8 cellular contexts compared by ENCODE assay signal in the genomic region with DNA sequence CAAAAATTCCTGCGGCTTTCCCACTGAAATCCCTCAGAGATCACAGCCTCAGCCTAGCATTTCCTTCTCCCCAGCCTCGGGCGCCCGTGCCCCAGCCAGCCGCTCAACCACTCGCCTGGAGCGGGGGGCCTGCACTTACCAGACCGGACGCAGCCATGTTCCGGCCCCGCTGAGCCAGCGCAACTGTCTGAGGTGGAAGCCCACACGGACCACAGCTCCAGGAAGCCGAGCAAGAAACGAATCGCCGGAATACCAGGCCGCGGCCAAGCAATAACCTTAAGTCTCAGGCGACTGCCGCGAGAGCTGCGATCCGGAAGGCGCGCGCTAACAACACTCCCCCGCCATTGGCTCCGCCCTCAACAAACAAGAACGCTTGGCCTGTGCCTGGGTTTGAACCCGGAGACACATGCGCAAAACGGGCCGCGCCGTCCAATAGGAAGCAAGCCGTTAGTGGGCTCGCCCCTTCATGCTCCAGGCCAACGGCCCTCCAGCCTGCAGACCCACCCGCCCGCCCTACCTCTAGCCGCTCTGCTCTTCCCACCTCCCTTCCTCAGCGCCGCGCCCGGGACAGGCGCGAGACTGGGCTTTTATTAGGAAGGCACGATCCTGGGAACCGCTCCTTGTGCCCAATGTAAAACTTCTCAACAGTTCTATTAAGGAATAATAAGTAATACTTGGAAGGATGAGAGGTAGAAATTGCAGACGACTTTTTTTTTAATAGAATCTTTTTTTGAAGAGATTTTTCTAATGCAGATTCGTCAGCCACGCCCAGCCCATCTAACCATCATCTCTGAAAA. TPM values are rescaled to one million over a fixed set of nuclear protein-coding genes. Genes with fewer than 3 reads are reported as not detected.
DNase-seq lines count a peak whose midpoint lies in the region; ATAC-seq and TF ChIP-seq lines count a peak whose summit lies in the region.

A gene with protein sequence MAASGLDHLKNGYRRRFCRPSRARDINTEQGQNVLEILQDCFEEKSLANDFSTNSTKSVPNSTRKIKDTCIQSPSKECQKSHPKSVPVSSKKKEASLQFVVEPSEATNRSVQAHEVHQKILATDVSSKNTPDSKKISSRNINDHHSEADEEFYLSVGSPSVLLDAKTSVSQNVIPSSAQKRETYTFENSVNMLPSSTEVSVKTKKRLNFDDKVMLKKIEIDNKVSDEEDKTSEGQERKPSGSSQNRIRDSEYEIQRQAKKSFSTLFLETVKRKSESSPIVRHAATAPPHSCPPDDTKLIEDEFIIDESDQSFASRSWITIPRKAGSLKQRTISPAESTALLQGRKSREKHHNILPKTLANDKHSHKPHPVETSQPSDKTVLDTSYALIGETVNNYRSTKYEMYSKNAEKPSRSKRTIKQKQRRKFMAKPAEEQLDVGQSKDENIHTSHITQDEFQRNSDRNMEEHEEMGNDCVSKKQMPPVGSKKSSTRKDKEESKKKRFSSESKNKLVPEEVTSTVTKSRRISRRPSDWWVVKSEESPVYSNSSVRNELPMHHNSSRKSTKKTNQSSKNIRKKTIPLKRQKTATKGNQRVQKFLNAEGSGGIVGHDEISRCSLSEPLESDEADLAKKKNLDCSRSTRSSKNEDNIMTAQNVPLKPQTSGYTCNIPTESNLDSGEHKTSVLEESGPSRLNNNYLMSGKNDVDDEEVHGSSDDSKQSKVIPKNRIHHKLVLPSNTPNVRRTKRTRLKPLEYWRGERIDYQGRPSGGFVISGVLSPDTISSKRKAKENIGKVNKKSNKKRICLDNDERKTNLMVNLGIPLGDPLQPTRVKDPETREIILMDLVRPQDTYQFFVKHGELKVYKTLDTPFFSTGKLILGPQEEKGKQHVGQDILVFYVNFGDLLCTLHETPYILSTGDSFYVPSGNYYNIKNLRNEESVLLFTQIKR (minus strand): TSS at position 305 of the 797 bp plus-strand sequence. CDS start 148 bp downstream, at position 157.

- H3K36me3 Mint-ChIP-seq in WTC11 (peaks cover 10% of the 10 kb centered on the region), immature natural killer cell (peaks cover 0 to 4% (median 0%) of the 10 kb centered on the region in 3 donors)

- H3K9me3 Mint-ChIP-seq in WTC11 (no peaks in the 10 kb centered on the region), immature natural killer cell (no peaks in the 10 kb centered on the region)

- POLR2A ChIA-PET in AG04450 (lab: Yijun Ruan, JAX): no interaction called here
- POLR2A ChIA-PET in WTC11 (lab: Charles Lee): interaction anchor here (0.5 to 1.5 kb wide), 6 partner anchors 9 to 1643 kb away, joined by 3 to 4 read pairs (median 3); a partner anchor contains a TSS

- H3K4me1 ChIP-seq in spleen: peaks cover 13 to 63% (median 38%) of the 10 kb centered on the region in 6 donors

- intact Hi-C loops in spleen (cut with DNase I; ENCODE audit: low total_unique reads): no loop called here

- H3K36me3 ChIP-seq in spleen: peaks cover 0 to 32% (median 7%) of the 10 kb centered on the region in 6 donors

- DNase-seq in AG04450 (ENCODE audit: low read depth, low spot score) (peak; percentile 94), NCI-H226 (peak; percentile 94), WTC11 (ENCODE audit: low spot score) (peak; percentile 97), cardiac fibroblast (ENCODE audit: low read depth in 2 of 2) (peak; percentile 98 to 99), immature natural killer cell (peak; percentile 91 to 93 (median 92)), spleen (peak; percentile 98)

- H3K9me3 ChIP-seq in AG04450 (ENCODE audit: control insufficient read depth, insufficient read depth, low read length) (no peaks in the 10 kb centered on the region; the same call in 1 of the 2 replicates), spleen (no peaks in the 10 kb centered on the region)

- peak; percentile 73 to 91 (median 77) for TF ChIP-seq POLR2A in spleen (IDR thresholded peaks at IDR 0.05)

- H3K27ac ChIP-seq in AG04450 (ENCODE audit: low read depth, low read length) (peak within 1 kb of the TSS; percentile 97), spleen (peak within 1 kb of the TSS; percentile 81 to 95 (median 92))

- H3K4me1 Mint-ChIP-seq in WTC11 (peaks cover 10% of the 10 kb centered on the region), immature natural killer cell (peaks cover 29 to 48% of the 10 kb centered on the region in 2 donors)

- H3K27ac Mint-ChIP-seq in WTC11: peak within 1 kb of the TSS; percentile 96
- H3K27ac Mint-ChIP-seq in immature natural killer cell: peak within 1 kb of the TSS; percentile 99 to 100 (median 99)

- H3K27me3 Mint-ChIP-seq in WTC11 (ENCODE audit: low read depth): no peaks in the 10 kb centered on the region
- peaks cover 4 to 8% (median 5%) of the 10 kb centered on the region in 3 donors for H3K27me3 Mint-ChIP-seq in immature natural killer cell (ENCODE audit: low read depth in 3 of 3)

- H3K4me3 Mint-ChIP-seq in WTC11: peak within 1 kb of the TSS; percentile 95
- H3K4me3 Mint-ChIP-seq in immature natural killer cell: peak within 1 kb of the TSS; percentile 95 to 99 (median 98)

- H3K27me3 ChIP-seq in AG04450 (ENCODE audit: control insufficient read depth, insufficient read depth, low read length): no peaks in the 10 kb centered on the region
- no peaks in the 10 kb centered on the region for H3K27me3 ChIP-seq in spleen (replicated peaks in 1 of 7)

- peak within 1 kb of the TSS; percentile 83 for H3K4me3 ChIP-seq in AG04450 (ENCODE audit: low read depth, low read length)
- peak within 1 kb of the TSS; percentile 68 to 89 for H3K4me3 ChIP-seq in cardiac fibroblast (replicated peaks in 1 of 2; ENCODE audit: low read depth in 2 of 2, low read length in 2 of 2)
- H3K4me3 ChIP-seq in spleen: peak within 1 kb of the TSS; percentile 40 to 76 (median 66)

- WGBS in spleen, 5 donors: 0 to 1% (median 0%) methylated on average over 51 to 53 of the region's 53 CpGs

- CTCF ChIA-PET in AG04450 (lab: Charles Lee): no interaction called here
- CTCF ChIA-PET in WTC11 (lab: Charles Lee): interaction anchor here (0.5 to 0.8 kb wide), 2 partner anchors 179 to 281 kb away, joined by 3 to 4 read pairs; no protein-coding TSS in a partner anchor

- peak; percentile 97 for ATAC-seq in GM18909 (IDR thresholded peaks at IDR 0.05; ENCODE audit: poor library complexity, unreplicated experiment)
- ATAC-seq in HG03175 (IDR thresholded peaks at IDR 0.05; ENCODE audit: unreplicated experiment): peak; percentile 93
- peak; percentile 99 for ATAC-seq in WTC11

- no peak for TF ChIP-seq CTCF in AG04450 (IDR thresholded peaks at IDR 0.05; ENCODE audit: low read depth, low read length)
- no peak for TF ChIP-seq CTCF in WTC11 (IDR thresholded peaks at IDR 0.05)
- TF ChIP-seq CTCF in cardiac fibroblast (IDR thresholded peaks at IDR 0.05; ENCODE audit: low read depth, low read length): no peak
- peak in 1 of 11 experiments; percentile 23 for TF ChIP-seq CTCF in spleen (IDR thresholded peaks at IDR 0.05 in 8 of 11, conservative IDR thresholded peaks at IDR 0.05 in 3 of 11)

TF ChIP-seq in WTC11, 78 proteins besides CTCF, POLR2A, EP300 and RAD21 (continues in another document):
- TF ChIP-seq PRRX2 (CRISPR knock-in tag; IDR thresholded peaks at IDR 0.05): no peak
- TF ChIP-seq, protein P1, sequence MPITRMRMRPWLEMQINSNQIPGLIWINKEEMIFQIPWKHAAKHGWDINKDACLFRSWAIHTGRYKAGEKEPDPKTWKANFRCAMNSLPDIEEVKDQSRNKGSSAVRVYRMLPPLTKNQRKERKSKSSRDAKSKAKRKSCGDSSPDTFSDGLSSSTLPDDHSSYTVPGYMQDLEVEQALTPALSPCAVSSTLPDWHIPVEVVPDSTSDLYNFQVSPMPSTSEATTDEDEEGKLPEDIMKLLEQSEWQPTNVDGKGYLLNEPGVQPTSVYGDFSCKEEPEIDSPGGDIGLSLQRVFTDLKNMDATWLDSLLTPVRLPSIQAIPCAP (CRISPR knock-in tag; IDR thresholded peaks at IDR 0.05): no peak
- TF ChIP-seq ZNF219 (CRISPR knock-in tag; IDR thresholded peaks at IDR 0.05; ENCODE audit: borderline replicate concordance): no peak
- no peak for TF ChIP-seq CBFB (CRISPR knock-in tag; IDR thresholded peaks at IDR 0.05; ENCODE audit: low read depth)
- TF ChIP-seq, protein P2, sequence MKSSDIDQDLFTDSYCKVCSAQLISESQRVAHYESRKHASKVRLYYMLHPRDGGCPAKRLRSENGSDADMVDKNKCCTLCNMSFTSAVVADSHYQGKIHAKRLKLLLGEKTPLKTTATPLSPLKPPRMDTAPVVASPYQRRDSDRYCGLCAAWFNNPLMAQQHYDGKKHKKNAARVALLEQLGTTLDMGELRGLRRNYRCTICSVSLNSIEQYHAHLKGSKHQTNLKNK (CRISPR knock-in tag; IDR thresholded peaks at IDR 0.05): no peak
- TF ChIP-seq RELA (CRISPR knock-in tag; IDR thresholded peaks at IDR 0.05; ENCODE audit: borderline replicate concordance): no peak
- TF ChIP-seq, protein P3, sequence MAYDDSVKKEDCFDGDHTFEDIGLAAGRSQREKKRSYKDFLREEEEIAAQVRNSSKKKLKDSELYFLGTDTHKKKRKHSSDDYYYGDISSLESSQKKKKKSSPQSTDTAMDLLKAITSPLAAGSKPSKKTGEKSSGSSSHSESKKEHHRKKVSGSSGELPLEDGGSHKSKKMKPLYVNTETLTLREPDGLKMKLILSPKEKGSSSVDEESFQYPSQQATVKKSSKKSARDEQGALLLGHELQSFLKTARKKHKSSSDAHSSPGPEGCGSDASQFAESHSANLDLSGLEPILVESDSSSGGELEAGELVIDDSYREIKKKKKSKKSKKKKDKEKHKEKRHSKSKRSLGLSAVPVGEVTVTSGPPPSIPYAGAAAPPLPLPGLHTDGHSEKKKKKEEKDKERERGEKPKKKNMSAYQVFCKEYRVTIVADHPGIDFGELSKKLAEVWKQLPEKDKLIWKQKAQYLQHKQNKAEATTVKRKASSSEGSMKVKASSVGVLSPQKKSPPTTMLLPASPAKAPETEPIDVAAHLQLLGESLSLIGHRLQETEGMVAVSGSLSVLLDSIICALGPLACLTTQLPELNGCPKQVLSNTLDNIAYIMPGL (CRISPR knock-in tag; IDR thresholded peaks at IDR 0.05): 0 out of 2 replicates have a peak, but pooled peaks have one; percentile 48
- TF ChIP-seq ZNF232 (CRISPR knock-in tag; IDR thresholded peaks at IDR 0.05): no peak; the same call in 1 of the 2 replicates
- TF ChIP-seq, protein P4, sequence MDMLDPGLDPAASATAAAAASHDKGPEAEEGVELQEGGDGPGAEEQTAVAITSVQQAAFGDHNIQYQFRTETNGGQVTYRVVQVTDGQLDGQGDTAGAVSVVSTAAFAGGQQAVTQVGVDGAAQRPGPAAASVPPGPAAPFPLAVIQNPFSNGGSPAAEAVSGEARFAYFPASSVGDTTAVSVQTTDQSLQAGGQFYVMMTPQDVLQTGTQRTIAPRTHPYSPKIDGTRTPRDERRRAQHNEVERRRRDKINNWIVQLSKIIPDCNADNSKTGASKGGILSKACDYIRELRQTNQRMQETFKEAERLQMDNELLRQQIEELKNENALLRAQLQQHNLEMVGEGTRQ (CRISPR knock-in tag; IDR thresholded peaks at IDR 0.05): no peak

RNA-seq across cellular contexts. Expression of the gene that starts here (rescaled TPM):
- polyA plus RNA-seq in AG04450 (2011; rRNA removed): 5.2 and 8.0 TPM in 2 replicates
- polyA minus RNA-seq in AG04450 (2011; rRNA and poly(A)+ RNA removed): 5.4 and 10.8 TPM in 2 replicates
- total RNA-seq in WTC11 (2021): 17.7 to 20.3 TPM (median 19.1 TPM) in 3 replicates
- polyA plus RNA-seq in immature natural killer cell: 10 to 100 TPM in 2 of 3 donors, 1 to 10 TPM in 1; 6.6 to 21.9 (median 14.2) TPM
- total RNA-seq in spleen: 10 to 100 TPM; 32.5 to 60.2 (median 43.3) TPM
- 1 to 10 TPM; 5.4 to 7.1 (median 6.4) TPM for polyA plus RNA-seq in spleen

Comparison
In these comparisons a context has a peak if more than half of its experiments do, and no peak if none do; other contexts are left out.
1. Peak in every context shown above with its lines: DNase-seq, ATAC-seq, H3K4me3 ChIP-seq and H3K27ac ChIP-seq.